8 cellular contexts compared by ENCODE assay signal in genomic region chr17:61416540-61417363, GRCh38. TPM values are rescaled to one million over a fixed set of nuclear protein-coding genes. Genes with fewer than 3 reads are reported as not detected.
A peak's percentile ranks its signal among the peaks of the same experiment; 100 is the strongest.
DNase-seq lines count a peak whose midpoint lies in the region; ATAC-seq, FAIRE-seq and TF ChIP-seq lines count a peak whose summit lies in the region.

No MANE protein-coding gene starts in this region.

- H3K4me3 ChIP-seq in BJ (ENCODE audit: low read depth, low read length) (0 out of 2 replicates have a peak overlapping the region, but pooled peaks have one; percentile 9), bronchial epithelial cell (ENCODE audit: low read depth, low read length) (no peak overlapping the region), skeletal muscle cell (ENCODE audit: low read depth, low read length) (peak overlapping the region; percentile 12)

- no peak for FAIRE-seq in bronchial epithelial cell (lab: Jason Lieb, UNC)

- H3K36me3 ChIP-seq in BJ (ENCODE audit: control insufficient read depth, insufficient read depth, low read length), result no peaks in the 10 kb centered on the region; the same call in 1 of the 2 replicates
- H3K36me3 ChIP-seq in bronchial epithelial cell (ENCODE audit: control insufficient read depth, insufficient read depth, low read length), result no peaks in the 10 kb centered on the region

- peak; percentile 46 for DNase-seq in BJ (ENCODE audit: low read depth)
- peak; percentile 18 for DNase-seq in NCI-H187 treated with DMSO at 0.1 percent for 48 hours (lab: John Stamatoyannopoulos, UW)
- DNase-seq in T1000 (lab: John Stamatoyannopoulos, UW), result peak; percentile 97
- DNase-seq in bronchial epithelial cell (ENCODE audit: low read depth), result peak; percentile 36
- peak; percentile 95 for DNase-seq in iPS-NIHi7 (ENCODE audit: extremely low spot score)
- DNase-seq in skeletal muscle cell (ENCODE audit: low read depth), result no peak

- TF ChIP-seq CTCF in BJ (IDR thresholded peaks at IDR 0.05; ENCODE audit: insufficient read depth, low read depth, low read length) (peak; percentile 98), bronchial epithelial cell (IDR thresholded peaks at IDR 0.05; ENCODE audit: insufficient read depth, low read length, severe bottlenecking) (peak; percentile 98)

- H3K27me3 ChIP-seq in BJ (ENCODE audit: control insufficient read depth, insufficient read depth, low read length) (peaks cover 5% of the 10 kb centered on the region), bronchial epithelial cell (ENCODE audit: control insufficient read depth, insufficient read depth, low read length) (peaks cover 14% of the 10 kb centered on the region)

- POLR2A ChIA-PET in BJ (lab: Charles Lee), result interaction anchor here (0.6 kb wide), 1 partner anchor 99 kb away, joined by 3 read pairs; no protein-coding TSS in a partner anchor

- CTCF ChIA-PET in BJ (lab: Yijun Ruan, JAX), result interaction anchor here (0.6 to 14.0 kb wide), 24 partner anchors 11 to 649 kb away, joined by 3 to 206 read pairs (median 4); no protein-coding TSS in a partner anchor

- ATAC-seq in GM21423 (IDR thresholded peaks at IDR 0.05; ENCODE audit: unreplicated experiment) (peak; percentile 57), GM19395 (IDR thresholded peaks at IDR 0.05; ENCODE audit: unreplicated experiment) (no peak)

RNA-seq across cellular contexts. Expression of gene TBX2, which starts 17.1 kb away (rescaled TPM):
- polyA plus RNA-seq in BJ (2011; rRNA removed), result 4.3 and 7.8 TPM in 2 replicates
- polyA minus RNA-seq in BJ (2011; rRNA and poly(A)+ RNA removed), result 8.2 and 9.0 TPM in 2 replicates
- total RNA-seq in bronchial epithelial cell, result 0.26 TPM in 1 of 2 replicates, not detected in the other

RNA-seq across cellular contexts. Expression of gene TBX4, which starts 35.5 kb away (rescaled TPM):
- polyA plus RNA-seq in BJ (2011; rRNA removed), result 2.8 and 3.7 TPM in 2 replicates
- 2.3 and 2.4 TPM in 2 replicates for polyA minus RNA-seq in BJ (2011; rRNA and poly(A)+ RNA removed)
- total RNA-seq in bronchial epithelial cell, result not detected in 2 replicates
